In the genomic region with DNA sequence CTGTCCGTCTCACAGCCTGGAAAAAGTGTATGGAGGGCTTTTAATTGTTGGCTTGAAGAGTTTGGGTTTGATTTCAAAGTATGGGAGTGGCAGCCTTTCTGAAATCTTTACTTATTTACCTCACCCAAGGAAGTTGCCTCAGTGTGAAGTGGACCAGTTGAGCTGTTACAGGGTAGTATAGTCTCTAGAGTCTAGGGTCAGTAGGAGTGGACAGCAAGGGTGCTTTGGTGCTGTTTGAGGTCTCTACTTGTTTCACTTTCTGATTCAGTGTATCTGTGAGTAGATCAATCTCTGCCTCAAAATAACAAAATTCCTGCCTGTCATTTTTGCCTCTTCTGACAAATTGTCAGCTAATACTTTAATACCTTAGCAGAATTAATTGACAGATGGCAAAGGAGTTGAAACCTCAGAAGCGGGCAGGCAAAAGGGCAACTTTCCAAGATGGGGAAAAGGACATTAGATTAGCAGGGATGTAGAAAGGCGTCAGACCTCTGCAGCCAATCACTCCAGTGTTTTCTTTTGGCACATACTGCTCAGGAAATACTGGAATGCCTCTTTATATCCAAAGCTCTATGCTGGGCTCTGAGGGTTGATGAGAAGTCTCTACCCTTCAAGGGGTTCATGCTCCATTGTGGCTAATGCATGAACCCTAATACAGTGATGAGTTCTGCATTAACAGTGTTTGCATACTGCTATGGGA, we compare ENCODE assay signal across 12 cellular contexts. TPM values are rescaled to one million over a fixed set of nuclear protein-coding genes. Genes with fewer than 3 reads are reported as not detected.
DNase-seq lines count a peak whose midpoint lies in the region; ATAC-seq and TF ChIP-seq lines count a peak whose summit lies in the region.
"Had no signal": no experiment of that assay in that cellular context is flagged by ENCODE, and none has a peak within 500 bp of the region (broad histone marks: within the 10 kb centered on the region; RNA-seq: fewer than 3 reads in every experiment).

No MANE protein-coding gene starts in this region.

- H3K27me3 ChIP-seq in right atrium auricular region (no peaks in the 10 kb centered on the region), upper lobe of left lung (no peaks in the 10 kb centered on the region), psoas muscle (ENCODE audit: insufficient read depth in 3 of 3, low read length in 2 of 3) (no peaks in the 10 kb centered on the region)
- H3K27me3 ChIP-seq: sigmoid colon, thyroid gland had no signal

- H3K4me3 Mint-ChIP-seq in activated T-helper 1 cell treated with anti-CD3 and anti-CD28 coated beads, Interleukin-12 subunit alpha, Interleukin-12 subunit beta, Interleukin-2, Interleukin-4 antibody, amounts not matched to agents 30 ng/mL and 10 ng/mL and 1 ng/mL, durations not matched to agents 14 hours and 24 hours and 36 hours, result peak overlapping the region; percentile 12

- no peak for TF ChIP-seq EP300 in upper lobe of left lung (IDR thresholded peaks at IDR 0.05)

- H3K36me3 Mint-ChIP-seq in activated T-helper 1 cell treated with anti-CD3 and anti-CD28 coated beads, Interleukin-12 subunit alpha, Interleukin-12 subunit beta, Interleukin-2, Interleukin-4 antibody, amounts not matched to agents 30 ng/mL and 10 ng/mL and 1 ng/mL, durations not matched to agents 14 hours and 24 hours and 36 hours (ENCODE audit: low read depth), result peaks cover 30% of the 10 kb centered on the region

- no peaks in the 10 kb centered on the region for H3K27me3 Mint-ChIP-seq in activated T-helper 1 cell treated with anti-CD3 and anti-CD28 coated beads, Interleukin-12 subunit alpha, Interleukin-12 subunit beta, Interleukin-2, Interleukin-4 antibody, amounts not matched to agents 30 ng/mL and 10 ng/mL and 1 ng/mL, durations not matched to agents 14 hours and 24 hours and 36 hours (ENCODE audit: insufficient read depth)

- peaks cover 18% of the 10 kb centered on the region for H3K36me3 ChIP-seq in right atrium auricular region
- peaks cover 14 to 28% (median 17%) of the 10 kb centered on the region in 4 donors for H3K36me3 ChIP-seq in upper lobe of left lung
- H3K36me3 ChIP-seq in psoas muscle (ENCODE audit: insufficient read depth in 1 of 2, low read depth in 1 of 2), result peaks cover 0 to 19% of the 10 kb centered on the region in 2 donors

- TF ChIP-seq POLR2A in upper lobe of left lung (IDR thresholded peaks at IDR 0.05), result no peak

- peak overlapping the region; percentile 8 for H3K27ac Mint-ChIP-seq in activated T-helper 1 cell treated with anti-CD3 and anti-CD28 coated beads, Interleukin-12 subunit alpha, Interleukin-12 subunit beta, Interleukin-2, Interleukin-4 antibody, amounts not matched to agents 30 ng/mL and 10 ng/mL and 1 ng/mL, durations not matched to agents 14 hours and 24 hours and 36 hours

- ATAC-seq in Right ventricle myocardium superior (ENCODE audit: poor library complexity) (peak; percentile 24), upper lobe of left lung (ENCODE audit: low FRiP score in 2 of 2) (peak; percentile 49 to 55), psoas muscle (no peak)

- peaks cover 0 to 75% of the 10 kb centered on the region in 2 donors for H3K4me1 ChIP-seq in right atrium auricular region
- peaks cover 67 to 71% (median 69%) of the 10 kb centered on the region in 4 donors for H3K4me1 ChIP-seq in upper lobe of left lung
- H3K4me1 ChIP-seq in psoas muscle, result peaks cover 65% of the 10 kb centered on the region

- H3K27ac ChIP-seq in right atrium auricular region, result no peak overlapping the region
- H3K27ac ChIP-seq in upper lobe of left lung, result peak overlapping the region in 2 of 4 donors; percentile 2 to 20
- no peak overlapping the region for H3K27ac ChIP-seq in psoas muscle
- H3K27ac ChIP-seq: sigmoid colon, thyroid gland had no signal

- H3K9me3 Mint-ChIP-seq in activated T-helper 1 cell treated with anti-CD3 and anti-CD28 coated beads, Interleukin-12 subunit alpha, Interleukin-12 subunit beta, Interleukin-2, Interleukin-4 antibody, amounts not matched to agents 30 ng/mL and 10 ng/mL and 1 ng/mL, durations not matched to agents 14 hours and 24 hours and 36 hours, result no peaks in the 10 kb centered on the region

- TF ChIP-seq CTCF in right atrium auricular region (IDR thresholded peaks at IDR 0.05) (no peak), upper lobe of left lung (IDR thresholded peaks at IDR 0.05) (no peak), psoas muscle (IDR thresholded peaks at IDR 0.05) (no peak)

- peaks cover 57% of the 10 kb centered on the region for H3K4me1 Mint-ChIP-seq in activated T-helper 1 cell treated with anti-CD3 and anti-CD28 coated beads, Interleukin-12 subunit alpha, Interleukin-12 subunit beta, Interleukin-2, Interleukin-4 antibody, amounts not matched to agents 30 ng/mL and 10 ng/mL and 1 ng/mL, durations not matched to agents 14 hours and 24 hours and 36 hours (ENCODE audit: low read depth)

- no peak for DNase-seq in Right ventricle myocardium superior
- DNase-seq in right atrium auricular region (ENCODE audit: low spot score), result no peak
- DNase-seq in activated T-helper 1 cell treated with anti-CD3 and anti-CD28 coated beads, Interleukin-12 subunit alpha, Interleukin-12 subunit beta, Interleukin-2, Interleukin-4 antibody, amounts not matched to agents 30 ng/mL and 10 ng/mL and 1 ng/mL, durations not matched to agents 14 hours and 24 hours and 36 hours (ENCODE audit: low spot score), result no peak
- DNase-seq in kidney tubule cell (ENCODE audit: low spot score), result peak; percentile 7
- DNase-seq in upper lobe of left lung, result peak in 1 of 2 donors; percentile 37
- no peak for DNase-seq in central memory CD4-positive, alpha-beta T cell
- no peak for DNase-seq in GDM1 (lab: John Stamatoyannopoulos, UW)
- DNase-seq in psoas muscle, result no peak
- DNase-seq: effector memory CD4-positive, alpha-beta T cell; NCI-H1417 treated with DMSO at 0.1 percent for 48 hours; sigmoid colon; thyroid gland had no signal

- no peak overlapping the region for H3K4me3 ChIP-seq in right atrium auricular region
- peak overlapping the region in 1 of 4 donors; percentile 10 for H3K4me3 ChIP-seq in upper lobe of left lung
- H3K4me3 ChIP-seq in psoas muscle, result no peak overlapping the region
- H3K4me3 ChIP-seq: sigmoid colon, thyroid gland had no signal

- no peaks in the 10 kb centered on the region for H3K9me3 ChIP-seq in right atrium auricular region
- H3K9me3 ChIP-seq in upper lobe of left lung, result no peaks in the 10 kb centered on the region
- no peaks in the 10 kb centered on the region for H3K9me3 ChIP-seq in psoas muscle
- H3K9me3 ChIP-seq: sigmoid colon, thyroid gland had no signal

- intact Hi-C loops in Right ventricle myocardium superior (cut with DNase I), result no loop called here
- intact Hi-C loops in activated T-helper 1 cell treated with anti-CD3 and anti-CD28 coated beads, Interleukin-12 subunit alpha, Interleukin-12 subunit beta, Interleukin-2, Interleukin-4 antibody, amounts not matched to agents 30 ng/mL and 10 ng/mL and 1 ng/mL, durations not matched to agents 14 hours and 24 hours and 36 hours (cut with micrococcal nuclease), result no loop called here
- intact Hi-C loops in psoas muscle (cut with DNase I), result no loop called here

- WGBS in upper lobe of left lung, 2 donors, result 61 to 63% methylated on average over 3 of the region's 3 CpGs
- 42 to 56% (median 47%) methylated on average over 3 of the region's 3 CpGs for WGBS in psoas muscle, 3 donors

RNA-seq across cellular contexts. Expression of a gene that starts 5.9 kb away (rescaled TPM):
- total RNA-seq in Right ventricle myocardium superior (51.5 TPM), right atrium auricular region (10 to 100 TPM; 39.2 to 47.2 TPM), upper lobe of left lung (10 to 100 TPM; 54.7 to 91.1 (median 60.0) TPM), psoas muscle (100 to 1,000 TPM in 1 of 4 donors, 10 to 100 TPM in 3; 78.6 to 116 (median 89.1) TPM)
- total RNA-seq in activated T-helper 1 cell treated with anti-CD3 and anti-CD28 coated beads, Interleukin-12 subunit alpha, Interleukin-12 subunit beta, Interleukin-2, Interleukin-4 antibody, amounts not matched to agents 30 ng/mL and 10 ng/mL and 1 ng/mL, durations not matched to agents 14 hours and 24 hours and 36 hours, result 40.8 and 52.2 TPM in 2 replicates
- polyA plus RNA-seq in psoas muscle, result 10 to 100 TPM; 59.6 to 89.9 (median 87.9) TPM

RNA-seq across cellular contexts. Expression of a gene that starts 44.3 kb away (rescaled TPM):
- total RNA-seq in Right ventricle myocardium superior (13.9 TPM), right atrium auricular region (10 to 100 TPM; 17.2 TPM), upper lobe of left lung (10 to 100 TPM; 23.3 to 45.1 (median 39.8) TPM), psoas muscle (10 to 100 TPM; 13.8 to 20.1 (median 16.4) TPM)
- 56.3 and 56.7 TPM in 2 replicates for total RNA-seq in activated T-helper 1 cell treated with anti-CD3 and anti-CD28 coated beads, Interleukin-12 subunit alpha, Interleukin-12 subunit beta, Interleukin-2, Interleukin-4 antibody, amounts not matched to agents 30 ng/mL and 10 ng/mL and 1 ng/mL, durations not matched to agents 14 hours and 24 hours and 36 hours
- 10 to 100 TPM; 19.3 to 33.9 (median 20.1) TPM for polyA plus RNA-seq in psoas muscle

Comparison
In these comparisons a context has a peak if more than half of its experiments do, and no peak if none do; other contexts are left out.
1. ATAC-seq: peak in Right ventricle myocardium superior (single experiment) and upper lobe of left lung (2 of 2); none in psoas muscle (0 of 4).